Comparison of ENCODE assay signal across 19 cellular contexts in the genomic region with DNA sequence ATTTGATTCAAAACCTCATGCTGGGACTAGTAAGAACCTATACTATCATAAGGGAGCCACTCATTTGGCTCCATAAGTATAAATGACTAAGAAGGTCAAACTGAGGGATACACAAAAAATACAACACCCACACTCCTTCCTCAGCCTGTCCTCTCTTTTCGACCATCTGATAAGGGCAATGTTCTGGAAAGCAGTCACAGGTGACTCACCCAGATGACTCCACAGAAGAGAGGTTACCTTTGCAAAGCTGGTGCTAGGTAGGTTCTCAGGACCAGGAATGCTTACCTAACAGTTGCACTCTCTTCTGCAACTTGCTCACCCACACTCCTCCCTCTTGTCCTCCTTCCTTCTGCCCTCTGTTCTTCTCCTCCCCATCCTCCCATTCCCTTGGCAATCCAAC.
A peak's percentile ranks its signal among the peaks of the same experiment; 100 is the strongest.
DNase-seq lines count a peak whose midpoint lies in the region; TF ChIP-seq lines count a peak whose summit lies in the region.
"Had no signal": no experiment of that assay in that cellular context is flagged by ENCODE, and none has a peak within 500 bp of the region (broad histone marks: within the 10 kb centered on the region; RNA-seq: fewer than 3 reads in every experiment).

No MANE protein-coding gene starts in this region.

- no peak overlapping the region for H3K27ac ChIP-seq in HEK293 (ENCODE audit: extremely low read depth, low read depth, low read length)
- peak overlapping the region; percentile 21 for H3K27ac ChIP-seq in epithelial cell of prostate
- H3K27ac ChIP-seq: HL-60, Peyer's patch, thyroid gland had no signal

- H3K4me3 Mint-ChIP-seq in nephron = no peak overlapping the region
- H3K4me3 Mint-ChIP-seq: natural killer cell; stimulated activated naive B cell treated with anti-CD40 and anti-IgM and Interleukin-4, amounts not matched to agents 10 μg/mL and 1 μg/mL and 100 μg/mL, for 72 hours had no signal

- peak overlapping the region in 2 of 3 experiments; percentile 30 to 57 for H3K27ac Mint-ChIP-seq in nephron
- H3K27ac Mint-ChIP-seq: natural killer cell; stimulated activated naive B cell treated with anti-CD40 and anti-IgM and Interleukin-4, amounts not matched to agents 10 μg/mL and 1 μg/mL and 100 μg/mL, for 72 hours had no signal

- DNase-seq in RKO (ENCODE audit: low spot score) = peak; percentile 45
- peak; percentile 90 for DNase-seq in epithelial cell of prostate (ENCODE audit: low read depth, low spot score)
- no peak for DNase-seq in GM10266 (ENCODE audit: extremely low spot score)
- DNase-seq in activated T-cell treated with anti-CD3 and anti-CD28 coated beads for 4 hours = no peak
- DNase-seq in activated CD4-positive, alpha-beta T cell treated with anti-CD3 and anti-CD28 coated beads, Interleukin-2, amount 50 U/mL, for 48 hours = no peak
- no peak for DNase-seq in AG08396 (ENCODE audit: low spot score)
- DNase-seq: activated effector memory CD4-positive, alpha-beta T cell treated with Interleukin-2 at 50 U/mL for 16 hours; AML-193; anterior cingulate cortex; natural killer cell; NCI-H82; stimulated activated naive B cell treated with anti-CD40 and anti-IgM and Interleukin-4, amounts not matched to agents 10 μg/mL and 1 μg/mL and 100 μg/mL, for 72 hours; thyroid gland had no signal

- no peaks in the 10 kb centered on the region for H3K27me3 Mint-ChIP-seq in nephron (ENCODE audit: low read depth)
- H3K27me3 Mint-ChIP-seq: stimulated activated naive B cell treated with anti-CD40 and anti-IgM and Interleukin-4, amounts not matched to agents 10 μg/mL and 1 μg/mL and 100 μg/mL, for 72 hours had no signal

- POLR2A ChIA-PET in HEK293 (lab: Yijun Ruan, JAX) = no interaction called here

- TF ChIP-seq CTCF in HEK293 (tag by site-specific recombination; IDR thresholded peaks at IDR 0.05) = no peak
- TF ChIP-seq CTCF in nephron (IDR thresholded peaks at IDR 0.05; ENCODE audit: unreplicated experiment in 3 of 3) = no peak
- TF ChIP-seq CTCF in GM10266 (IDR thresholded peaks at IDR 0.05; ENCODE audit: control insufficient read depth, insufficient read depth, low read depth, missing control alignments) = no peak

- CTCF ChIA-PET in HEK293 (lab: Yijun Ruan, JAX) = no interaction called here

- H3K4me1 ChIP-seq in HEK293 (ENCODE audit: control insufficient read depth, insufficient read depth, low read length) = 0 out of 2 replicates have a peak, but pooled peaks cover 1% of the 10 kb centered on the region
- H3K4me1 ChIP-seq: prostate gland had no signal

- peaks cover 0 to 18% of the 10 kb centered on the region in 2 experiments; a peak in 2 of 3 replicates for H3K36me3 ChIP-seq in HEK293 (ENCODE audit: control insufficient read depth in 2 of 2, insufficient read depth in 1 of 2, low read length in 2 of 2)
- H3K36me3 ChIP-seq: prostate gland, thyroid gland had no signal

- H3K36me3 Mint-ChIP-seq in nephron (ENCODE audit: low read depth) = peaks cover 54% of the 10 kb centered on the region
- H3K36me3 Mint-ChIP-seq: natural killer cell had no signal

- peaks cover 9% of the 10 kb centered on the region for H3K9me3 Mint-ChIP-seq in nephron
- H3K9me3 Mint-ChIP-seq: natural killer cell; stimulated activated naive B cell treated with anti-CD40 and anti-IgM and Interleukin-4, amounts not matched to agents 10 μg/mL and 1 μg/mL and 100 μg/mL, for 72 hours had no signal

- no peak overlapping the region for H3K4me3 ChIP-seq in HEK293 (ENCODE audit: low read depth, low read length)
- H3K4me3 ChIP-seq: lung, Peyer's patch, prostate gland, thyroid gland had no signal

- H3K9me3 ChIP-seq in HEK293 (ENCODE audit: control insufficient read depth, insufficient read depth, low read depth, low read length) = no peaks in the 10 kb centered on the region
- H3K9me3 ChIP-seq: Peyer's patch, prostate gland, thyroid gland had no signal

- peaks cover 40% of the 10 kb centered on the region for H3K4me1 Mint-ChIP-seq in nephron
- H3K4me1 Mint-ChIP-seq: natural killer cell had no signal

TF ChIP-seq in HEK293, 187 proteins besides CTCF, POLR2A, EP300 and RAD21:
- TF ChIP-seq ZNF366 (tag by site-specific recombination; conservative IDR thresholded peaks at IDR 0.05) = 0 out of 2 replicates have a peak, but pooled peaks have one; percentile 18
- TF ChIP-seq ZNF521 (tag by site-specific recombination; IDR thresholded peaks at IDR 0.05) = no peak
- 0 out of 2 replicates have a peak, but pooled peaks have one; percentile 22 for TF ChIP-seq ZFHX2 (tag by site-specific recombination; conservative IDR thresholded peaks at IDR 0.05)
- TF ChIP-seq EGR2 (tag by site-specific recombination; IDR thresholded peaks at IDR 0.05; ENCODE audit: low read depth) = peak; percentile 55; the same call in 1 of the 2 replicates

Comparison
In these comparisons a context has a peak if more than half of its experiments do, and no peak if none do; other contexts are left out.
1. DNase-seq: peak in RKO (single experiment) and epithelial cell of prostate (single experiment); none in GM10266 (single experiment), activated T-cell treated with anti-CD3 and anti-CD28 coated beads for 4 hours (single experiment), activated CD4-positive, alpha-beta T cell treated with anti-CD3 and anti-CD28 coated beads, Interleukin-2, amount 50 U/mL, for 48 hours (0 of 2) and AG08396 (single experiment).